ENCODE assay signal across 9 cellular contexts in genomic region chr7:74393722-74394121, GRCh38. TPM values are rescaled to one million over a fixed set of nuclear protein-coding genes. Genes with fewer than 3 reads are reported as not detected.
A peak's percentile ranks its signal among the peaks of the same experiment; 100 is the strongest.
DNase-seq lines count a peak whose midpoint lies in the region; ATAC-seq, FAIRE-seq and TF ChIP-seq lines count a peak whose summit lies in the region.
"Not testable (repeated sequence)": the region's sequence is repeated elsewhere in the genome, so short reads cannot be mapped to it uniquely, and the experiment has no call there.
"Had no signal": no experiment of that assay in that cellular context is flagged by ENCODE, and none has a peak within 500 bp of the region (broad histone marks: within the 10 kb centered on the region; RNA-seq: fewer than 3 reads in every experiment).

No MANE protein-coding gene starts in this region.

- FAIRE-seq in bronchial epithelial cell (lab: Jason Lieb, UNC): not testable (repeated sequence)

- ATAC-seq in lower lobe of right lung: peak; percentile 55 to 66

- H3K4me1 ChIP-seq in lower lobe of right lung: peaks cover 12% of the 10 kb centered on the region

- H3K27me3 ChIP-seq in bronchial epithelial cell (ENCODE audit: control insufficient read depth, insufficient read depth, low read length); lower lobe of right lung (ENCODE audit: low read depth): not testable (repeated sequence)

- DNase-seq in ACHN (peak; percentile 70), GF-D8 (lab: John Stamatoyannopoulos, UW) (peak; percentile 41), M059J (ENCODE audit: low read depth) (peak; percentile 60), SK-MEL-5 (ENCODE audit: low read depth, low spot score) (peak; percentile 69), bronchial epithelial cell (ENCODE audit: low read depth) (peak; percentile 41), globus pallidus (ENCODE audit: low spot score) (peak; percentile 59), renal cortical epithelial cell (ENCODE audit: low read depth) (peak; percentile 41)
- not testable (repeated sequence) for DNase-seq in lower lobe of right lung

- H3K36me3 ChIP-seq in bronchial epithelial cell (ENCODE audit: control insufficient read depth, insufficient read depth, low read length): not testable (repeated sequence)
- H3K36me3 ChIP-seq in lower lobe of right lung: peaks cover 47% of the 10 kb centered on the region

- intact Hi-C loops in lower lobe of right lung (cut with DNase I): not testable (repeated sequence)

- H3K27ac ChIP-seq in lower lobe of right lung: not testable (repeated sequence)

- peak; percentile 56 for TF ChIP-seq CTCF in bronchial epithelial cell (IDR thresholded peaks at IDR 0.05; ENCODE audit: insufficient read depth, low read length, severe bottlenecking)
- peak; percentile 45 for TF ChIP-seq CTCF in lower lobe of right lung (IDR thresholded peaks at IDR 0.05)

- not testable (repeated sequence) for H3K4me3 ChIP-seq in bronchial epithelial cell (ENCODE audit: low read depth, low read length); lower lobe of right lung

- in situ Hi-C loops in ACHN (cut with HindIII; ENCODE audit: low pct_ligation_motif_present, low pct_unique_long_range_greater_than_20kb, low sequenced_read_pairs): loop anchor here (25.0 kb wide), 2 partner anchors 106 to 206 kb away; partner anchors contain the start of gene CLIP2
- in situ Hi-C loops in SK-MEL-5 (cut with HindIII; ENCODE audit: low pct_unique_long_range_greater_than_20kb, low sequenced_read_pairs): not testable (repeated sequence)

- H3K9me3 ChIP-seq in lower lobe of right lung: not testable (repeated sequence)

RNA-seq across cellular contexts. Expression of gene GTF2IRD1, which starts 60.0 kb away (rescaled TPM):
- 7.3 and 16.9 TPM in 2 replicates for total RNA-seq in M059J (2014; rRNA removed; shearing (Covaris generic))
- total RNA-seq in SK-MEL-5 (2014; rRNA removed; shearing (Covaris generic)): 2.6 and 3.8 TPM in 2 replicates
- 19.3 and 21.9 TPM in 2 replicates for polyA plus RNA-seq in SK-MEL-5 (2015; cell fraction: cytosol; rRNA removed)
- 17.2 and 35.5 TPM in 2 replicates for polyA plus RNA-seq in SK-MEL-5 (2015; cell fraction: nucleus; rRNA removed)
- total RNA-seq in bronchial epithelial cell (18.2 and 23.7 TPM in 2 replicates), lower lobe of right lung (16.3 TPM), renal cortical epithelial cell (27.3 and 52.2 TPM in 2 replicates)
- polyA plus RNA-seq: IgD-negative memory B cell had no signal
